In genomic region chr2:26914963-26915310, GRCh38 we compare ENCODE assay signal across 18 cellular contexts.
"Had no signal": no experiment of that assay in that cellular context is flagged by ENCODE, and none has a peak within 500 bp of the region (broad histone marks: within the 10 kb centered on the region; RNA-seq: fewer than 3 reads in every experiment).

No MANE protein-coding gene starts in this region.

- H3K27ac ChIP-seq: coronary artery, epithelial cell of prostate, esophagus squamous epithelium, gastroesophageal sphincter, left lung, lower lobe of right lung, ovary, right atrium auricular region, stomach had no signal

- ATAC-seq: effector memory CD8-positive, alpha-beta T cell; gastroesophageal sphincter; left lung; lower lobe of right lung had no signal

- H3K4me3 ChIP-seq: coronary artery, esophagus squamous epithelium, gastroesophageal sphincter, left lung, lower lobe of right lung, ovary, right atrium auricular region, stomach had no signal

- H3K9me3 ChIP-seq: esophagus squamous epithelium, gastroesophageal sphincter, left lung, lower lobe of right lung, ovary, right atrium auricular region, stomach had no signal

- H3K4me1 ChIP-seq: esophagus squamous epithelium, gastroesophageal sphincter, left lung, lower lobe of right lung, stomach had no signal

- H3K36me3 ChIP-seq: esophagus squamous epithelium, gastroesophageal sphincter, left lung, lower lobe of right lung, ovary, right atrium auricular region, stomach had no signal

- H3K27me3 ChIP-seq: ovary, right atrium auricular region had no signal

- DNase-seq: cerebellar nuclear complex; effector memory CD8-positive, alpha-beta T cell; esophagus squamous epithelium; foreskin fibroblast; glutamatergic neuron; islet precursor cell; left lung; lower lobe of right lung; ovary; small intestine; stimulated activated CD4-positive, alpha-beta T cell treated with anti-CD3 and anti-CD28 coated beads, Interleukin-12 subunit alpha, Interleukin-12 subunit beta, amount 100 ng/mL, for 4 hours; stimulated activated naive CD4-positive, alpha-beta T cell; stomach; trophoblast cell had no signal
